ENCODE assay signal across 28 cellular contexts in genomic region chr14:71429900-71430299, GRCh38.
"Had no signal": no experiment of that assay in that cellular context is flagged by ENCODE, and none has a peak within 500 bp of the region (broad histone marks: within the 10 kb centered on the region; RNA-seq: fewer than 3 reads in every experiment).

No MANE protein-coding gene starts in this region.

- H3K4me1 ChIP-seq: body of pancreas, esophagus squamous epithelium, gastroesophageal sphincter had no signal

- H3K4me2 ChIP-seq: hepatocyte had no signal

- H3K27ac ChIP-seq: body of pancreas, epithelial cell of prostate, esophagus squamous epithelium, gastroesophageal sphincter, heart right ventricle, hepatocyte had no signal

- H3K27me3 ChIP-seq: body of pancreas, esophagus squamous epithelium, gastroesophageal sphincter, heart right ventricle, hepatocyte had no signal

- H3K4me3 ChIP-seq: body of pancreas, esophagus squamous epithelium, gastroesophageal sphincter, heart right ventricle, hepatocyte had no signal

- FAIRE-seq: colon, endometrium, endothelial cell of umbilical vein had no signal

- ATAC-seq: activated CD4-positive, alpha-beta T cell treated with anti-CD3 and anti-CD28 coated beads for 36 hours; activated CD8-positive, alpha-beta T cell treated with anti-CD3 and anti-CD28 coated beads for 36 hours; activated T-cell treated with anti-CD3 and anti-CD28 coated beads, Interleukin-2, amount 50 U/mL, for 4 hours; activated T-helper 17 cell treated with anti-CD3 and anti-CD28 coated beads, Interleukin-2, amount 50 U/mL, for 72 hours; body of pancreas; gastroesophageal sphincter; heart right ventricle had no signal

- H3K36me3 ChIP-seq: esophagus squamous epithelium, gastroesophageal sphincter had no signal

- DNase-seq: activated CD4-positive, alpha-beta T cell treated with anti-CD3 and anti-CD28 coated beads for 36 hours; activated CD4-positive, alpha-beta T cell treated with anti-CD3 and anti-CD28 coated beads, Interleukin-2, amount 50 U/mL, for 1 hour; activated CD4-positive, alpha-beta T cell treated with anti-CD3 and anti-CD28 coated beads, Interleukin-2, amount 50 U/mL, for 48 hours; activated CD4-positive, CD25-positive, alpha-beta regulatory T cell; activated CD4-positive, CD25-positive, alpha-beta regulatory T cell treated with anti-CD3 and anti-CD28 coated beads, Interleukin-2, amount 50 U/mL, for 72 hours; activated CD8-positive, alpha-beta memory T cell treated with anti-CD3 and anti-CD28 coated beads for 24 hours; activated CD8-positive, alpha-beta T cell treated with anti-CD3 and anti-CD28 coated beads for 36 hours; activated effector memory CD4-positive, alpha-beta T cell treated with Interleukin-2 at 50 U/mL for 16 hours; activated gamma-delta T cell treated with Interleukin-2 at 50 U/mL for 16 hours; activated naive CD4-positive, alpha-beta T cell treated with anti-CD3 and anti-CD28 coated beads, Interleukin-2, amount 50 U/mL, for 16 hours; activated naive CD4-positive, alpha-beta T cell treated with Interleukin-2 at 50 U/mL for 16 hours; activated T-cell treated with anti-CD3 and anti-CD28 coated beads, Interleukin-2, amount 50 U/mL, for 4 hours; amniotic stem cell; aorta; body of pancreas; caudate nucleus; cortex of kidney; effector CD8-positive, alpha-beta T cell; esophagus squamous epithelium; foreskin melanocyte; heart right ventricle had no signal
